ENCODE assay signal across 24 cellular contexts in genomic region chr6:8277769-8278168, GRCh38.
DNase-seq lines count a peak whose midpoint lies in the region; ATAC-seq and TF ChIP-seq lines count a peak whose summit lies in the region.
"Had no signal": no experiment of that assay in that cellular context is flagged by ENCODE, and none has a peak within 500 bp of the region (broad histone marks: within the 10 kb centered on the region; RNA-seq: fewer than 3 reads in every experiment).

No MANE protein-coding gene starts in this region.

- no peak overlapping the region for H3K4ac ChIP-seq in neuronal stem cell (ENCODE audit: low read length)

- H3K27me3 Mint-ChIP-seq in GM23338 (ENCODE audit: insufficient read depth, low read depth, poor library complexity), result no peaks in the 10 kb centered on the region
- H3K27me3 Mint-ChIP-seq: activated naive CD8-positive, alpha-beta T cell treated with anti-CD3 and anti-CD28 coated beads, Interleukin-2, amount 10 ng/mL, durations not matched to agents 7 days and 5 days; stimulated activated naive CD8-positive, alpha-beta T cell treated with anti-CD3 and anti-CD28 coated beads, Interleukin-15, Interleukin-2, amounts not matched to agents 100 ng/mL and 50 ng/mL, for 24 hours had no signal

- H2AK5ac ChIP-seq in neuronal stem cell (ENCODE audit: low read depth, low read length), result no peak overlapping the region

- no peak overlapping the region for H3K9ac ChIP-seq in neuronal stem cell (ENCODE audit: low read depth, low read length, poor library complexity)

- H3K36me3 Mint-ChIP-seq in GM23338 (ENCODE audit: low read depth), result no peaks in the 10 kb centered on the region
- H3K36me3 Mint-ChIP-seq: activated naive CD8-positive, alpha-beta T cell treated with anti-CD3 and anti-CD28 coated beads, Interleukin-2, amount 10 ng/mL, durations not matched to agents 7 days and 5 days; CD8-positive, alpha-beta T cell; natural killer cell treated with Interleukin-12 subunit alpha and Interleukin-12 subunit beta and Interleukin-15 and Interleukin-18, amount 100 ng/mL, for 72 hours had no signal

- H3K27ac Mint-ChIP-seq in GM23338, result no peak overlapping the region
- H3K27ac Mint-ChIP-seq: activated naive CD8-positive, alpha-beta T cell treated with anti-CD3 and anti-CD28 coated beads, Interleukin-2, amount 10 ng/mL, durations not matched to agents 7 days and 5 days; activated T-cell treated with anti-CD3 and anti-CD28 coated beads, Interleukin-2, amount 50 U/mL, for 72 hours; CD8-positive, alpha-beta T cell; natural killer cell treated with Interleukin-12 subunit alpha and Interleukin-12 subunit beta and Interleukin-15 and Interleukin-18, amount 100 ng/mL, for 72 hours; progenitor cell of endocrine pancreas; stimulated activated naive CD8-positive, alpha-beta T cell treated with anti-CD3 and anti-CD28 coated beads, Interleukin-15, Interleukin-2, amounts not matched to agents 100 ng/mL and 50 ng/mL, for 24 hours had no signal

- no peak overlapping the region for H2BK5ac ChIP-seq in neuronal stem cell (ENCODE audit: low read length)

- H2BK12ac ChIP-seq in neuronal stem cell (ENCODE audit: low read length), result no peak overlapping the region

- H3K4me1 Mint-ChIP-seq in GM23338, result peaks cover 39% of the 10 kb centered on the region

- DNase-seq in GM23338 (ENCODE audit: low spot score) (peak; percentile 61), Kasumi-1 (lab: John Stamatoyannopoulos, UW) (peak; percentile 27 to 38), glomerular visceral epithelial cell (ENCODE audit: extremely low spot score) (peak; percentile 20), neuronal stem cell (ENCODE audit: low spot score) (no peak), NOMO-1 (lab: John Stamatoyannopoulos, UW; ENCODE audit: unreplicated experiment in 2 of 2) (no peak), NOMO-1 treated with DMSO at 0.1 percent for 48 hours (lab: John Stamatoyannopoulos, UW; ENCODE audit: unreplicated experiment) (no peak)
- DNase-seq: activated naive CD8-positive, alpha-beta T cell treated with anti-CD3 and anti-CD28 coated beads, Interleukin-2, amount 10 ng/mL, durations not matched to agents 7 days and 5 days; activated T-cell treated with anti-CD3 and anti-CD28 coated beads, Interleukin-2, amount 50 U/mL, for 72 hours; CD8-positive, alpha-beta T cell; effector memory CD4-positive, alpha-beta T cell; esophagus squamous epithelium; left cardiac atrium; NCI-H1694 treated with DMSO at 0.1 percent for 48 hours; PC-9; SJCRH30; stimulated activated CD4-positive, alpha-beta T cell treated with anti-CD3 and anti-CD28 coated beads, Interleukin-2, amount 100 ng/mL, for 48 hours; T-helper 2 cell had no signal

- H3K4me3 ChIP-seq in GM23338, result no peak overlapping the region
- no peak overlapping the region for H3K4me3 ChIP-seq in neuronal stem cell (ENCODE audit: low read length in 2 of 2)
- H3K4me3 ChIP-seq: esophagus squamous epithelium, gastroesophageal sphincter, PC-9, SJCRH30, skin epidermis, tibial nerve had no signal

- no peak overlapping the region for H2BK15ac ChIP-seq in neuronal stem cell (ENCODE audit: low read length)

- H2AFZ ChIP-seq in GM23338, result peak overlapping the region; percentile 68
- peak overlapping the region; percentile 66 for H2AFZ ChIP-seq in neuronal stem cell (ENCODE audit: low read length)
- H2AFZ ChIP-seq: PC-9 had no signal

- no peaks in the 10 kb centered on the region for H3K27me3 ChIP-seq in GM23338 (ENCODE audit: insufficient read depth)
- H3K27me3 ChIP-seq in neuronal stem cell (ENCODE audit: control insufficient read depth in 3 of 3, insufficient read depth in 3 of 3, low read depth in 1 of 3, low read length in 3 of 3), result no peaks in the 10 kb centered on the region
- H3K27me3 ChIP-seq: esophagus squamous epithelium, SJCRH30, tibial nerve had no signal

- ATAC-seq in GM23338 (peak; percentile 62), GM18907 (IDR thresholded peaks at IDR 0.05; ENCODE audit: unreplicated experiment) (no peak)
- ATAC-seq: activated T-cell treated with anti-CD3 and anti-CD28 coated beads, Interleukin-2, amount 50 U/mL, for 72 hours; CD8-positive, alpha-beta T cell; gastroesophageal sphincter; left cardiac atrium had no signal

- no peak overlapping the region for H4K91ac ChIP-seq in neuronal stem cell (ENCODE audit: low read depth, low read length, poor library complexity)

- H3F3A ChIP-seq in GM23338 (replicated peaks; ENCODE audit: low read depth), result no peaks in the 10 kb centered on the region

- no peak overlapping the region for H3K4me3 Mint-ChIP-seq in GM23338
- H3K4me3 Mint-ChIP-seq: activated naive CD8-positive, alpha-beta T cell treated with anti-CD3 and anti-CD28 coated beads, Interleukin-2, amount 10 ng/mL, durations not matched to agents 7 days and 5 days; activated T-cell treated with anti-CD3 and anti-CD28 coated beads, Interleukin-2, amount 50 U/mL, for 72 hours; CD8-positive, alpha-beta T cell; natural killer cell treated with Interleukin-12 subunit alpha and Interleukin-12 subunit beta and Interleukin-15 and Interleukin-18, amount 100 ng/mL, for 72 hours; stimulated activated naive CD8-positive, alpha-beta T cell treated with anti-CD3 and anti-CD28 coated beads, Interleukin-15, Interleukin-2, amounts not matched to agents 100 ng/mL and 50 ng/mL, for 24 hours had no signal

- no peak overlapping the region for H4K8ac ChIP-seq in neuronal stem cell (ENCODE audit: low read depth, low read length)

- H3K36me3 ChIP-seq in GM23338 (ENCODE audit: insufficient read depth) (no peaks in the 10 kb centered on the region), neuronal stem cell (replicated peaks in 1 of 2; ENCODE audit: control insufficient read depth in 2 of 2, insufficient read depth in 2 of 2, low read length in 2 of 2) (no peaks in the 10 kb centered on the region)
- H3K36me3 ChIP-seq: esophagus squamous epithelium, gastroesophageal sphincter, SJCRH30, tibial nerve had no signal

- no peak overlapping the region for H2BK120ac ChIP-seq in neuronal stem cell (ENCODE audit: low read depth, low read length)

- TF ChIP-seq CTCF in GM23338 (conservative IDR thresholded peaks at IDR 0.05; ENCODE audit: low read depth in 2 of 2), result no peak

- H3K9me2 ChIP-seq in GM23338 (ENCODE audit: insufficient read depth), result peaks cover 7% of the 10 kb centered on the region; the same call in 1 of the 2 replicates

- H3K4me2 ChIP-seq in GM23338, result peak overlapping the region; percentile 66
- H3K4me2 ChIP-seq in neuronal stem cell (ENCODE audit: insufficient read depth, low read length, poor library complexity, severe bottlenecking), result no peak overlapping the region
- H3K4me2 ChIP-seq: PC-9 had no signal

- H3K4me1 ChIP-seq in GM23338 (ENCODE audit: insufficient read depth) (peaks cover 28% of the 10 kb centered on the region), neuronal stem cell (ENCODE audit: control insufficient read depth in 2 of 2, insufficient read depth in 1 of 2, low read depth in 1 of 2, low read length in 2 of 2) (peaks cover 0 to 11% of the 10 kb centered on the region in 2 donors)
- H3K4me1 ChIP-seq: esophagus squamous epithelium, gastroesophageal sphincter, SJCRH30, tibial nerve had no signal

- no peaks in the 10 kb centered on the region for H3K9me3 ChIP-seq in neuronal stem cell (replicated peaks in 1 of 2; ENCODE audit: control insufficient read depth in 2 of 2, insufficient read depth in 1 of 2, low read depth in 1 of 2, low read length in 2 of 2)
- H3K9me3 ChIP-seq: esophagus squamous epithelium, gastroesophageal sphincter, SJCRH30 had no signal

- no peaks in the 10 kb centered on the region for H3K79me2 ChIP-seq in GM23338 (replicated peaks; ENCODE audit: insufficient read depth)

- H3K18ac ChIP-seq in neuronal stem cell (ENCODE audit: low read length), result no peak overlapping the region

- H3K14ac ChIP-seq in neuronal stem cell (ENCODE audit: low read length), result no peak overlapping the region

- H3K9me3 Mint-ChIP-seq in GM23338, result no peaks in the 10 kb centered on the region; the same call in 2 of the 3 replicates
- H3K9me3 Mint-ChIP-seq: activated naive CD8-positive, alpha-beta T cell treated with anti-CD3 and anti-CD28 coated beads, Interleukin-2, amount 10 ng/mL, durations not matched to agents 7 days and 5 days; activated T-cell treated with anti-CD3 and anti-CD28 coated beads, Interleukin-2, amount 50 U/mL, for 72 hours; CD8-positive, alpha-beta T cell; natural killer cell treated with Interleukin-12 subunit alpha and Interleukin-12 subunit beta and Interleukin-15 and Interleukin-18, amount 100 ng/mL, for 72 hours; stimulated activated naive CD8-positive, alpha-beta T cell treated with anti-CD3 and anti-CD28 coated beads, Interleukin-15, Interleukin-2, amounts not matched to agents 100 ng/mL and 50 ng/mL, for 24 hours had no signal

- no peaks in the 10 kb centered on the region for H3K79me1 ChIP-seq in neuronal stem cell (ENCODE audit: low read depth, low read length)

- WGBS in neuronal stem cell (ENCODE audit: extremely low coverage in 2 of 2, insufficient read length in 2 of 2, insufficient replicate concordance in 1 of 2), 2 donors, result no CpG with 5 or more reads among the region's 7 CpGs

- H3K23ac ChIP-seq in neuronal stem cell (ENCODE audit: low read depth, low read length, poor library complexity), result no peak overlapping the region

- no peaks in the 10 kb centered on the region for H4K20me1 ChIP-seq in GM23338 (replicated peaks; ENCODE audit: insufficient read depth)

- H3K27ac ChIP-seq in GM23338 (ENCODE audit: low read depth) (no peak overlapping the region), neuronal stem cell (replicated peaks; ENCODE audit: low read length) (no peak overlapping the region)
- H3K27ac ChIP-seq: esophagus squamous epithelium, gastroesophageal sphincter, PC-9, SJCRH30, skin epidermis, tibial nerve had no signal

TF ChIP-seq in GM23338, 12 proteins besides CTCF, POLR2A, EP300 and RAD21 (continues in another document):
- TF ChIP-seq POLR2AphosphoS5 (IDR thresholded peaks at IDR 0.05; ENCODE audit: low read depth), result no peak
- TF ChIP-seq ETS1 (IDR thresholded peaks at IDR 0.05), result no peak
- TF ChIP-seq JUNB (IDR thresholded peaks at IDR 0.05; ENCODE audit: unreplicated experiment), result no peak
- TF ChIP-seq CREB1 (CRISPR knock-in tag; IDR thresholded peaks at IDR 0.05; ENCODE audit: low read depth), result no peak
- no peak for TF ChIP-seq ZNF114 (CRISPR knock-in tag; IDR thresholded peaks at IDR 0.05)
- TF ChIP-seq NANOG (IDR thresholded peaks at IDR 0.05; ENCODE audit: borderline replicate concordance), result no peak
- TF ChIP-seq STAT1 (IDR thresholded peaks at IDR 0.05; ENCODE audit: unreplicated experiment), result no peak
- TF ChIP-seq ZNF331 (CRISPR knock-in tag; IDR thresholded peaks at IDR 0.05; ENCODE audit: low read depth), result no peak
- TF ChIP-seq EZH2 (IDR thresholded peaks at IDR 0.05; ENCODE audit: low read depth, unreplicated experiment), result no peak

Comparison
In these comparisons a context has a peak if more than half of its experiments do, and no peak if none do; other contexts are left out.
1. DNase-seq: peak in GM23338 (single experiment), Kasumi-1 (2 of 2) and glomerular visceral epithelial cell (single experiment); none in neuronal stem cell (single experiment), NOMO-1 (0 of 2) and NOMO-1 treated with DMSO at 0.1 percent for 48 hours (single experiment).